Comparison of ENCODE assay signal across 1 cellular context in genomic region chr6:168105813-168106660, GRCh38.
A peak's percentile ranks its signal among the peaks of the same experiment; 100 is the strongest.
TF ChIP-seq lines count a peak whose summit lies in the region.

No MANE protein-coding gene starts in this region.

TF ChIP-seq in HEK293, 187 proteins besides CTCF, POLR2A, EP300 and RAD21 (continued from another document and continues in another):
- TF ChIP-seq REST (tag by site-specific recombination; IDR thresholded peaks at IDR 0.05), result no peak
- TF ChIP-seq ZNF544 (tag by site-specific recombination; IDR thresholded peaks at IDR 0.05), result no peak
- no peak for TF ChIP-seq KLF16 (tag by site-specific recombination; IDR thresholded peaks at IDR 0.05)
- no peak for TF ChIP-seq PRDM4 (tag by site-specific recombination; IDR thresholded peaks at IDR 0.05)
- peak; percentile 52; the same call in 1 of the 2 replicates for TF ChIP-seq ZNF341 (tag by site-specific recombination; IDR thresholded peaks at IDR 0.05; ENCODE audit: low read depth)
- TF ChIP-seq ZNF704 (tag by site-specific recombination; IDR thresholded peaks at IDR 0.05), result no peak
- peak; percentile 78 for TF ChIP-seq ZFHX2 (tag by site-specific recombination; conservative IDR thresholded peaks at IDR 0.05)
- no peak for TF ChIP-seq ZBTB44 (tag by site-specific recombination; IDR thresholded peaks at IDR 0.05)
- no peak for TF ChIP-seq ZFP3 (tag by site-specific recombination; IDR thresholded peaks at IDR 0.05; ENCODE audit: low read depth)
- no peak for TF ChIP-seq ZNF2 (tag by site-specific recombination; IDR thresholded peaks at IDR 0.05)
- TF ChIP-seq ZNF600 (tag by site-specific recombination; IDR thresholded peaks at IDR 0.05), result peak; percentile 47
- TF ChIP-seq ZNF223 (tag by site-specific recombination; IDR thresholded peaks at IDR 0.05), result no peak
- no peak for TF ChIP-seq ZNF670 (tag by site-specific recombination; IDR thresholded peaks at IDR 0.05; ENCODE audit: low read depth)
- no peak for TF ChIP-seq ZNF621 (tag by site-specific recombination; IDR thresholded peaks at IDR 0.05)
- no peak for TF ChIP-seq GLIS2 (tag by site-specific recombination; IDR thresholded peaks at IDR 0.05)
- TF ChIP-seq ZNF211 (tag by site-specific recombination; IDR thresholded peaks at IDR 0.05; ENCODE audit: low read depth), result no peak
- no peak for TF ChIP-seq ZNF518A (tag by site-specific recombination; conservative IDR thresholded peaks at IDR 0.05; ENCODE audit: low read depth)
- no peak for TF ChIP-seq ZBTB7A (tag by site-specific recombination; IDR thresholded peaks at IDR 0.05; ENCODE audit: low read depth)
- TF ChIP-seq GLIS1 (tag by site-specific recombination; IDR thresholded peaks at IDR 0.05), result peak; percentile 49; the same call in 1 of the 2 replicates
- TF ChIP-seq ZNF580 (tag by site-specific recombination; IDR thresholded peaks at IDR 0.05), result no peak
- no peak for TF ChIP-seq ZNF701 (tag by site-specific recombination; IDR thresholded peaks at IDR 0.05)
- TF ChIP-seq ZNF426 (tag by site-specific recombination; IDR thresholded peaks at IDR 0.05), result no peak
- no peak for TF ChIP-seq ZNF335 (tag by site-specific recombination; conservative IDR thresholded peaks at IDR 0.05)
- TF ChIP-seq ZNF311 (tag by site-specific recombination; IDR thresholded peaks at IDR 0.05; ENCODE audit: borderline replicate concordance), result no peak
- no peak for TF ChIP-seq SCRT1 (tag by site-specific recombination; IDR thresholded peaks at IDR 0.05; ENCODE audit: borderline replicate concordance)
- no peak for TF ChIP-seq ZBTB6 (tag by site-specific recombination; IDR thresholded peaks at IDR 0.05)
- TF ChIP-seq KLF17 (tag by site-specific recombination; IDR thresholded peaks at IDR 0.05), result peak; percentile 85
- TF ChIP-seq ZNF501 (tag by site-specific recombination; IDR thresholded peaks at IDR 0.05), result no peak
- TF ChIP-seq KLF1 (tag by site-specific recombination; IDR thresholded peaks at IDR 0.05), result 0 out of 2 replicates have a peak, but pooled peaks have one; percentile 21
- TF ChIP-seq ZNF138 (tag by site-specific recombination; IDR thresholded peaks at IDR 0.05; ENCODE audit: borderline replicate concordance), result no peak
- no peak for TF ChIP-seq ZNF433 (tag by site-specific recombination; IDR thresholded peaks at IDR 0.05; ENCODE audit: low read depth)
- no peak for TF ChIP-seq ZNF510 (tag by site-specific recombination; IDR thresholded peaks at IDR 0.05; ENCODE audit: insufficient replicate concordance)
- no peak for TF ChIP-seq BCL11A (tag by site-specific recombination; IDR thresholded peaks at IDR 0.05; ENCODE audit: low read depth)
- TF ChIP-seq ZNF133 (tag by site-specific recombination; IDR thresholded peaks at IDR 0.05), result no peak
- TF ChIP-seq ZNF18 (tag by site-specific recombination; IDR thresholded peaks at IDR 0.05), result 0 out of 2 replicates have a peak, but pooled peaks have one; percentile 19
- TF ChIP-seq SP2 (tag by site-specific recombination; IDR thresholded peaks at IDR 0.05), result peak; percentile 37; the same call in 1 of the 2 replicates
- no peak for TF ChIP-seq PRDM6 (tag by site-specific recombination; IDR thresholded peaks at IDR 0.05)
- no peak for TF ChIP-seq MZF1 (tag by site-specific recombination; IDR thresholded peaks at IDR 0.05; ENCODE audit: borderline replicate concordance)
- TF ChIP-seq EGR2 (tag by site-specific recombination; IDR thresholded peaks at IDR 0.05; ENCODE audit: low read depth), result peak; percentile 87
- peak; percentile 38; the same call in 1 of the 2 replicates for TF ChIP-seq ZIC2 (tag by site-specific recombination; IDR thresholded peaks at IDR 0.05)
- TF ChIP-seq ZBTB20 (tag by site-specific recombination; IDR thresholded peaks at IDR 0.05), result no peak
